8 cellular contexts compared by ENCODE assay signal in the genomic region with DNA sequence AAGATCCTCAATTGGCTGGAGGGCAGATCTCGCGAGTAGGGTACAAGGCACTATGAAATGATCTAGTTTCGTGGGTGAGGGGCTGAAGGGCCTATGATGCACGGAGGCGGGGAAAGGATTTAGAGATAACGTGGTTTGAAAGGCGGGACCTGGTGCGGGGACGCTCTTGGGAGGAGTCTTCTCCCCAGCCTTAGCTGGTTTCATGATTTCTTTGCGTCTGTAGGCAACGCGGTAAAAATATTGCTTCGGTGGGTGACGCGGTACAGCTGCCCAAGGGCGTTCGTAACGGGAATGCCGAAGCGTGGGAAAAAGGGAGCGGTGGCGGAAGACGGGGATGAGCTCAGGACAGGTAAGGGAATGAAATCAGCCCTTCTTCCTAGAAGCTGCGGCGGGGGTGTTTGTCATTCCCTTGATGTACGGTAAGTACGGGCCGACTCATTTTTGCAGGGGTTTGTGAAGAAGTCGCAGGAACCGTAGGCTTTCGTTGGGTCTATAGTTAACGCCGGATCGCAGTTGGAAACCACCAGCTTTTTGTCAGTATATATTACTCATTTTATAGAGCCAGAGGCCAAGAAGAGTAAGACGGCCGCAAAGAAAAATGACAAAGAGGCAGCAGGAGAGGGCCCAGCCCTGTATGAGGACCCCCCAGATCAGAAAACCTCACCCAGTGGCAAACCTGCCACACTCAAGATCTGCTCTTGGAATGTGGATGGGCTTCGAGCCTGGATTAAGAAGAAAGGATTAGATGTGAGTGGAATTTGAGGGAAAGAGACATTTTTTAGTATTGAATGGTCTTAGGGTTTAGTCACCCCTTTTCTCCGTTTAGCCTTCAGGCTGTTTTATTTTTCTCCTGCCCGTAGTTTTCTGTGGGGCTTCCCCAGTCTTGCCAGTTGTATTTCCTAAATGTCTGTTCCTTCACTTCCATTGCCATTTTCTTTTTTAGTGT. TPM values are rescaled to one million over a fixed set of nuclear protein-coding genes. Genes with fewer than 3 reads are reported as not detected.
A peak's percentile ranks its signal among the peaks of the same experiment; 100 is the strongest.
DNase-seq lines count a peak whose midpoint lies in the region; ATAC-seq and TF ChIP-seq lines count a peak whose summit lies in the region.

No MANE protein-coding gene starts in this region.

- H4K20me1 ChIP-seq in OCI-LY3 (ENCODE audit: insufficient read depth, low read length) = no peaks in the 10 kb centered on the region

- ATAC-seq in GM19025 (IDR thresholded peaks at IDR 0.05; ENCODE audit: low read depth, unreplicated experiment) (peak; percentile 32), HG03139 (IDR thresholded peaks at IDR 0.05; ENCODE audit: unreplicated experiment) (peak; percentile 34)

- H3K36me3 ChIP-seq in OCI-LY3 (replicated peaks; ENCODE audit: low read depth, low read length) = peaks cover 58% of the 10 kb centered on the region
- H3K36me3 ChIP-seq in ectodermal cell (ENCODE audit: control insufficient read depth, insufficient read depth, low read length) = peaks cover 34% of the 10 kb centered on the region
- H3K36me3 ChIP-seq in mucosa of rectum (ENCODE audit: control insufficient read depth in 2 of 2, insufficient read depth in 2 of 2, low read length in 2 of 2) = peaks cover 34 to 47% of the 10 kb centered on the region in 2 donors

- peaks cover 79% of the 10 kb centered on the region for H3K79me2 ChIP-seq in OCI-LY3 (ENCODE audit: low read length)

- DNase-seq in DMS114 treated with DMSO at 0.1 percent for 48 hours (lab: John Stamatoyannopoulos, UW; ENCODE audit: unreplicated experiment) (peak; percentile 92), COLO668 (lab: John Stamatoyannopoulos, UW; ENCODE audit: unreplicated experiment) (no peak), cerebellar nuclear complex (lab: John Stamatoyannopoulos, UW) (no peak)

- 3% methylated on average over 39 of the region's 39 CpGs for WGBS in ectodermal cell, 2 experiments

- H3K9me3 ChIP-seq in OCI-LY3 (ENCODE audit: insufficient read depth, low read length) (no peaks in the 10 kb centered on the region), ectodermal cell (ENCODE audit: control insufficient read depth, low read length) (no peaks in the 10 kb centered on the region), mucosa of rectum (ENCODE audit: control insufficient read depth in 2 of 2, low read length in 2 of 2) (no peaks in the 10 kb centered on the region)

- H3K4me3 ChIP-seq in OCI-LY3 (ENCODE audit: low read length) (peak overlapping the region; percentile 93), ectodermal cell (ENCODE audit: insufficient read depth, low read depth, low read length) (peak overlapping the region; percentile 70), mucosa of rectum (ENCODE audit: low read length in 2 of 2) (peak overlapping the region; percentile 87 to 99)

- H3K27me3 ChIP-seq in OCI-LY3 (ENCODE audit: low read depth, low read length) (no peaks in the 10 kb centered on the region), ectodermal cell (ENCODE audit: control insufficient read depth, insufficient read depth, low read length, poor library complexity, severe bottlenecking) (no peaks in the 10 kb centered on the region), mucosa of rectum (ENCODE audit: control insufficient read depth in 2 of 2, insufficient read depth in 2 of 2, low read length in 2 of 2) (no peaks in the 10 kb centered on the region)

- H3K27ac ChIP-seq in OCI-LY3 (ENCODE audit: low read length) = peak overlapping the region; percentile 88
- peak overlapping the region; percentile 98 for H3K27ac ChIP-seq in ectodermal cell (ENCODE audit: insufficient read depth, low read depth, low read length, poor library complexity, severe bottlenecking)
- peak overlapping the region; percentile 97 to 99 for H3K27ac ChIP-seq in mucosa of rectum (ENCODE audit: low read depth in 2 of 2, low read length in 2 of 2)

- peak overlapping the region; percentile 94 for H3K9ac ChIP-seq in OCI-LY3 (ENCODE audit: low read length)
- peak overlapping the region; percentile 87 to 99 for H3K9ac ChIP-seq in mucosa of rectum (ENCODE audit: low read depth in 1 of 2, low read length in 2 of 2)

- no peak for TF ChIP-seq CTCF in OCI-LY3 (IDR thresholded peaks at IDR 0.05; ENCODE audit: low read depth, low read length)

- peak overlapping the region; percentile 49; the same call in 1 of the 2 replicates for H2AFZ ChIP-seq in OCI-LY3 (ENCODE audit: low read depth, low read length)

- H3K4me2 ChIP-seq in OCI-LY3 (ENCODE audit: low read length) = peak overlapping the region; percentile 95

- H3K4me1 ChIP-seq in OCI-LY3 (ENCODE audit: low read length) (peaks cover 36% of the 10 kb centered on the region), ectodermal cell (ENCODE audit: control insufficient read depth, insufficient read depth, low read length) (peaks cover 18% of the 10 kb centered on the region), mucosa of rectum (ENCODE audit: control insufficient read depth in 2 of 2, insufficient read depth in 2 of 2, low read length in 2 of 2) (peaks cover 21 to 31% of the 10 kb centered on the region in 2 donors)

RNA-seq across cellular contexts. Expression of gene APEX1, which starts 0.6 kb away (rescaled TPM):
- 359 TPM for polyA plus RNA-seq in ectodermal cell (2013, experiment 1 of 4)
- polyA plus RNA-seq in ectodermal cell (2013, experiment 2 of 4) = 336 TPM
- polyA plus RNA-seq in ectodermal cell (2013, experiment 3 of 4) = 281 TPM
- polyA plus RNA-seq in ectodermal cell (2013, experiment 4 of 4) = 318 TPM

RNA-seq across cellular contexts. Expression of gene OSGEP, which starts 1.0 kb away (rescaled TPM):
- 51.8 TPM for polyA plus RNA-seq in ectodermal cell (2013, experiment 1 of 4)
- 55.7 TPM for polyA plus RNA-seq in ectodermal cell (2013, experiment 2 of 4)
- polyA plus RNA-seq in ectodermal cell (2013, experiment 3 of 4) = 31.8 TPM
- polyA plus RNA-seq in ectodermal cell (2013, experiment 4 of 4) = 37.8 TPM

RNA-seq across cellular contexts. Expression of gene PIP4P1, which starts 5.6 kb away (rescaled TPM):
- polyA plus RNA-seq in ectodermal cell (2013, experiment 1 of 4) = 48.1 TPM
- 45.3 TPM for polyA plus RNA-seq in ectodermal cell (2013, experiment 2 of 4)
- 45.1 TPM for polyA plus RNA-seq in ectodermal cell (2013, experiment 3 of 4)
- polyA plus RNA-seq in ectodermal cell (2013, experiment 4 of 4) = 40.7 TPM

RNA-seq across cellular contexts. Expression of gene PNP, which starts 13.6 kb away (rescaled TPM):
- 40.5 TPM for polyA plus RNA-seq in ectodermal cell (2013, experiment 1 of 4)
- polyA plus RNA-seq in ectodermal cell (2013, experiment 2 of 4) = 37.2 TPM
- 33.3 TPM for polyA plus RNA-seq in ectodermal cell (2013, experiment 3 of 4)
- polyA plus RNA-seq in ectodermal cell (2013, experiment 4 of 4) = 36.2 TPM

RNA-seq across cellular contexts. Expression of gene KLHL33, which starts 19.7 kb away (rescaled TPM):
- 0.09 TPM for polyA plus RNA-seq in ectodermal cell (2013, experiment 1 of 4)
- not detected for polyA plus RNA-seq in ectodermal cell (2013, experiment 2 of 4)
- not detected for polyA plus RNA-seq in ectodermal cell (2013, experiment 3 of 4)
- not detected for polyA plus RNA-seq in ectodermal cell (2013, experiment 4 of 4)
